ENCODE assay signal across 2 cellular contexts in genomic region chr21:44596068-44596725, GRCh38.
TF ChIP-seq lines count a peak whose summit lies in the region.

No MANE protein-coding gene starts in this region.

TF ChIP-seq in A549, 52 proteins besides CTCF, POLR2A, EP300 and RAD21:
- no peak for TF ChIP-seq E2F6 (IDR thresholded peaks at IDR 0.05; ENCODE audit: borderline replicate concordance, low read depth)
- TF ChIP-seq REST (IDR thresholded peaks at IDR 0.05), result no peak
- no peak for TF ChIP-seq ZSCAN20 (CRISPR knock-in tag; IDR thresholded peaks at IDR 0.05)
- no peak for TF ChIP-seq BHLHE40 (IDR thresholded peaks at IDR 0.05; ENCODE audit: low read depth, low read length)
- no peak for TF ChIP-seq PHF8 (IDR thresholded peaks at IDR 0.05; ENCODE audit: borderline replicate concordance, low read depth)
- no peak for TF ChIP-seq ATOH8 (CRISPR knock-in tag; IDR thresholded peaks at IDR 0.05; ENCODE audit: low read depth)
- no peak for TF ChIP-seq RARB (CRISPR knock-in tag; IDR thresholded peaks at IDR 0.05)
- TF ChIP-seq KDM1A (IDR thresholded peaks at IDR 0.05; ENCODE audit: low read depth), result no peak
- no peak for TF ChIP-seq ZNF302 (CRISPR knock-in tag; IDR thresholded peaks at IDR 0.05)
- no peak for TF ChIP-seq JUNB (IDR thresholded peaks at IDR 0.05)
- no peak for TF ChIP-seq POLR2AphosphoS2 (conservative IDR thresholded peaks at IDR 0.05; ENCODE audit: low read length)
- no peak for TF ChIP-seq MAX (IDR thresholded peaks at IDR 0.05)
- no peak for TF ChIP-seq GATA3 (IDR thresholded peaks at IDR 0.05; ENCODE audit: borderline replicate concordance)

TF ChIP-seq in K562, 482 proteins besides CTCF, POLR2A, EP300 and RAD21:
- TF ChIP-seq MAFK (IDR thresholded peaks at IDR 0.05; ENCODE audit: low read length) (peak; percentile 3; the same call in 1 of the 2 replicates), MAX (CRISPR knock-in tag; IDR thresholded peaks at IDR 0.05) (peak; percentile 28; the same call in 1 of the 2 replicates), ZNF121 (CRISPR knock-in tag; conservative IDR thresholded peaks at IDR 0.05) (no peak), L3MBTL2 (IDR thresholded peaks at IDR 0.05) (peak; percentile 21; the same call in 1 of the 2 replicates), MGA (IDR thresholded peaks at IDR 0.05) (peak; percentile 47; the same call in 1 of the 2 replicates), NBN (IDR thresholded peaks at IDR 0.05; ENCODE audit: low read depth) (no peak), NR2F6 (CRISPR knock-in tag; IDR thresholded peaks at IDR 0.05) (no peak), CBX3 (IDR thresholded peaks at IDR 0.05; ENCODE audit: borderline replicate concordance in 1 of 2, low read length in 2 of 2) (peak in 1 of 2 experiments; percentile 77; a peak in 1 of 3 replicates), HDGF (IDR thresholded peaks at IDR 0.05) (no peak), CTBP1 (IDR thresholded peaks at IDR 0.05; ENCODE audit: borderline replicate concordance) (0 out of 2 replicates have a peak, but pooled peaks have one; percentile 11), NR4A1 (CRISPR knock-in tag; IDR thresholded peaks at IDR 0.05) (no peak), NR4A1 (tag; IDR thresholded peaks at IDR 0.05) (peak; percentile 63), RFX7 (CRISPR knock-in tag; IDR thresholded peaks at IDR 0.05) (no peak), PTRF (tag; IDR thresholded peaks at IDR 0.05) (0 out of 2 replicates have a peak, but pooled peaks have one; percentile 8), ID3 (CRISPR knock-in tag; IDR thresholded peaks at IDR 0.05) (no peak), ID3 (tag; IDR thresholded peaks at IDR 0.05) (peak; percentile 42; the same call in 1 of the 2 replicates), DMBX1 (CRISPR knock-in tag; IDR thresholded peaks at IDR 0.05; ENCODE audit: borderline replicate concordance) (peak; percentile 15; the same call in 1 of the 2 replicates), ZNF274 (IDR thresholded peaks at IDR 0.05; ENCODE audit: borderline replicate concordance, low read depth, low read length) (no peak)
